Comparison of ENCODE assay signal across 1 cellular context in the genomic region with DNA sequence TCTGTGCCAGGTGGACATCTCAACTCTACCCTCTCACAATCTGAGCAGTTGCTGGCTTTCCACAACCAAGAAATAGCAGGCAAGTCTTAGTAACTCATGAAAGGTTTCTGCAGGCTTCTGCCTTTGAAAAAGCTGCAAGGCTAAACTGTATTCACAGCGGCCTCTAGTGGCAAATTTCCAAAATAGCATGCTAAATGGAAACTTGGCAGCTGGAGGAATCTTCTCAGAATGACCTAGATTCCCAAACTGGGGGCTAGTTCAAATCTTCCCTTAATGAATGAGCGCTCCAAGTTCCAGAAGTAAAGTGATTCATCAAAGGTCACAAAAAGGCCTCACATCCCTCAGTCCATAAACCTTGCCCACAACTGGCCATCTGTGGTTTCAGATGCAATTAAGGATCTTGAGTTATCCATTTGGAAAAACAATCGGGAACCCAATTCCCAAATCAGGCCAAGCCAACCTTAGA.
TF ChIP-seq lines count a peak whose summit lies in the region.

No MANE protein-coding gene starts in this region.

TF ChIP-seq in GM23338, 12 proteins besides CTCF, POLR2A, EP300 and RAD21:
- no peak for TF ChIP-seq STAT1 (IDR thresholded peaks at IDR 0.05; ENCODE audit: unreplicated experiment)
- TF ChIP-seq EZH2phosphoT487 (IDR thresholded peaks at IDR 0.05; ENCODE audit: unreplicated experiment) = no peak
- TF ChIP-seq JUNB (IDR thresholded peaks at IDR 0.05; ENCODE audit: unreplicated experiment) = no peak
- no peak for TF ChIP-seq EZH2 (IDR thresholded peaks at IDR 0.05; ENCODE audit: low read depth, unreplicated experiment)
- TF ChIP-seq, protein P1, sequence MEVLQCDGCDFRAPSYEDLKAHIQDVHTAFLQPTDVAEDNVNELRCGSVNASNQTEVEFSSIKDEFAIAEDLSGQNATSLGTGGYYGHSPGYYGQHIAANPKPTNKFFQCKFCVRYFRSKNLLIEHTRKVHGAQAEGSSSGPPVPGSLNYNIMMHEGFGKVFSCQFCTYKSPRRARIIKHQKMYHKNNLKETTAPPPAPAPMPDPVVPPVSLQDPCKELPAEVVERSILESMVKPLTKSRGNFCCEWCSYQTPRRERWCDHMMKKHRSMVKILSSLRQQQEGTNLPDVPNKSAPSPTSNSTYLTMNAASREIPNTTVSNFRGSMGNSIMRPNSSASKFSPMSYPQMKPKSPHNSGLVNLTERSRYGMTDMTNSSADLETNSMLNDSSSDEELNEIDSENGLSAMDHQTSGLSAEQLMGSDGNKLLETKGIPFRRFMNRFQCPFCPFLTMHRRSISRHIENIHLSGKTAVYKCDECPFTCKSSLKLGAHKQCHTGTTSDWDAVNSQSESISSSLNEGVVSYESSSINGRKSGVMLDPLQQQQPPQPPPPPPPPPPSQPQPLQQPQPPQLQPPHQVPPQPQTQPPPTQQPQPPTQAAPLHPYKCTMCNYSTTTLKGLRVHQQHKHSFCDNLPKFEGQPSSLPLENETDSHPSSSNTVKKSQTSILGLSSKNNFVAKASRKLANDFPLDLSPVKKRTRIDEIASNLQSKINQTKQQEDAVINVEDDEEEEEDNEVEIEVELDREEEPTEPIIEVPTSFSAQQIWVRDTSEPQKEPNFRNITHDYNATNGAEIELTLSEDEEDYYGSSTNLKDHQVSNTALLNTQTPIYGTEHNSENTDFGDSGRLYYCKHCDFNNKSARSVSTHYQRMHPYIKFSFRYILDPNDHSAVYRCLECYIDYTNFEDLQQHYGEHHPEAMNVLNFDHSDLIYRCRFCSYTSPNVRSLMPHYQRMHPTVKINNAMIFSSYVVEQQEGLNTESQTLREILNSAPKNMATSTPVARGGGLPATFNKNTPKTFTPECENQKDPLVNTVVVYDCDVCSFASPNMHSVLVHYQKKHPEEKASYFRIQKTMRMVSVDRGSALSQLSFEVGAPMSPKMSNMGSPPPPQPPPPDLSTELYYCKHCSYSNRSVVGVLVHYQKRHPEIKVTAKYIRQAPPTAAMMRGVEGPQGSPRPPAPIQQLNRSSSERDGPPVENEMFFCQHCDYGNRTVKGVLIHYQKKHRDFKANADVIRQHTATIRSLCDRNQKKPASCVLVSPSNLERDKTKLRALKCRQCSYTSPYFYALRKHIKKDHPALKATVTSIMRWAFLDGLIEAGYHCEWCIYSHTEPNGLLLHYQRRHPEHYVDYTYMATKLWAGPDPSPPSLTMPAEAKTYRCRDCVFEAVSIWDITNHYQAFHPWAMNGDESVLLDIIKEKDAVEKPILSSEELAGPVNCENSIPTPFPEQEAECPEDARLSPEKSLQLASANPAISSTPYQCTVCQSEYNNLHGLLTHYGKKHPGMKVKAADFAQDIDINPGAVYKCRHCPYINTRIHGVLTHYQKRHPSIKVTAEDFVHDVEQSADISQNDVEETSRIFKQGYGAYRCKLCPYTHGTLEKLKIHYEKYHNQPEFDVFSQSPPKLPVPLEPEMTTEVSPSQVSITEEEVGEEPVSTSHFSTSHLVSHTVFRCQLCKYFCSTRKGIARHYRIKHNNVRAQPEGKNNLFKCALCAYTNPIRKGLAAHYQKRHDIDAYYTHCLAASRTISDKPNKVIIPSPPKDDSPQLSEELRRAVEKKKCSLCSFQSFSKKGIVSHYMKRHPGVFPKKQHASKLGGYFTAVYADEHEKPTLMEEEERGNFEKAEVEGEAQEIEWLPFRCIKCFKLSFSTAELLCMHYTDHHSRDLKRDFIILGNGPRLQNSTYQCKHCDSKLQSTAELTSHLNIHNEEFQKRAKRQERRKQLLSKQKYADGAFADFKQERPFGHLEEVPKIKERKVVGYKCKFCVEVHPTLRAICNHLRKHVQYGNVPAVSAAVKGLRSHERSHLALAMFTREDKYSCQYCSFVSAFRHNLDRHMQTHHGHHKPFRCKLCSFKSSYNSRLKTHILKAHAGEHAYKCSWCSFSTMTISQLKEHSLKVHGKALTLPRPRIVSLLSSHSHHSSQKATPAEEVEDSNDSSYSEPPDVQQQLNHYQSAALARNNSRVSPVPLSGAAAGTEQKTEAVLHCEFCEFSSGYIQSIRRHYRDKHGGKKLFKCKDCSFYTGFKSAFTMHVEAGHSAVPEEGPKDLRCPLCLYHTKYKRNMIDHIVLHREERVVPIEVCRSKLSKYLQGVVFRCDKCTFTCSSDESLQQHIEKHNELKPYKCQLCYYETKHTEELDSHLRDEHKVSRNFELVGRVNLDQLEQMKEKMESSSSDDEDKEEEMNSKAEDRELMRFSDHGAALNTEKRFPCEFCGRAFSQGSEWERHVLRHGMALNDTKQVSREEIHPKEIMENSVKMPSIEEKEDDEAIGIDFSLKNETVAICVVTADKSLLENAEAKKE (CRISPR knock-in tag; IDR thresholded peaks at IDR 0.05) = no peak
- TF ChIP-seq REST (IDR thresholded peaks at IDR 0.05; ENCODE audit: unreplicated experiment) = no peak
- no peak for TF ChIP-seq ZNF331 (CRISPR knock-in tag; IDR thresholded peaks at IDR 0.05; ENCODE audit: low read depth)
- no peak for TF ChIP-seq ETS1 (IDR thresholded peaks at IDR 0.05)
- no peak for TF ChIP-seq NANOG (IDR thresholded peaks at IDR 0.05; ENCODE audit: borderline replicate concordance)
- TF ChIP-seq ZNF114 (CRISPR knock-in tag; IDR thresholded peaks at IDR 0.05) = no peak
- TF ChIP-seq POLR2AphosphoS5 (IDR thresholded peaks at IDR 0.05; ENCODE audit: low read depth) = no peak
- TF ChIP-seq CREB1 (CRISPR knock-in tag; IDR thresholded peaks at IDR 0.05; ENCODE audit: low read depth) = no peak
